In the genomic region with DNA sequence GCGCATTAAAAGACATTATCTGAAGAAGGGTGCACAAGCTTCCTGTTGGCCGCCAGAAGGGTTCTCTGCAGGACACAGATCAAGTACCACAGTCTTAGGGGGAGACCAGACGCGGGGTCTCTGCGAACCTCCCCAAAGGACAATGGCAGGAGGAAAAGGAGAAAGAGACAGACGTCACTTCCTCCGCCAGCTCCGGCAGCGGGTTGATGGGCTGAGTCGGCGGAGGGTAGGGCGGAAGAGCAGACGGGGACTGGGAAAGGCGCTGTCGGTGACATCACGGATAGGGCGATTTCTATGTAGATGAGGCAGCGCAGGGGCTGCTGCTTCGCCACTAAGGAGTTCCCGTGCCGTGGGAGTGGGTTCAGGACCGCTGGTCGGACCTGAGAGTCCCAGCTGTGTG, we compare ENCODE assay signal across 8 cellular contexts. TPM values are rescaled to one million over a fixed set of nuclear protein-coding genes. Genes with fewer than 3 reads are reported as not detected.
A peak's percentile ranks its signal among the peaks of the same experiment; 100 is the strongest.
DNase-seq lines count a peak whose midpoint lies in the region; ATAC-seq and TF ChIP-seq lines count a peak whose summit lies in the region.
"Not testable (repeated sequence)": the region's sequence is repeated elsewhere in the genome, so short reads cannot be mapped to it uniquely, and the experiment has no call there.

No MANE protein-coding gene starts in this region.

- CTCF ChIA-PET in Calu3 (lab: Charles Lee): not testable (repeated sequence)

- H3K4me3 Mint-ChIP-seq in Calu3 (ENCODE audit: low read depth, unreplicated experiment): peak overlapping the region; percentile 78
- peak overlapping the region; percentile 85 for H3K4me3 Mint-ChIP-seq in HFFc6
- peak overlapping the region; percentile 87 for H3K4me3 Mint-ChIP-seq in natural killer cell treated with Interleukin-12 subunit alpha and Interleukin-12 subunit beta and Interleukin-15 and Interleukin-18, amount 100 ng/mL, for 72 hours

- not testable (repeated sequence) for H3K27me3 Mint-ChIP-seq in Calu3 (ENCODE audit: unreplicated experiment); HFFc6 (ENCODE audit: insufficient read depth); natural killer cell treated with Interleukin-12 subunit alpha and Interleukin-12 subunit beta and Interleukin-15 and Interleukin-18, amount 100 ng/mL, for 72 hours

- H3K4me1 Mint-ChIP-seq in Calu3 (ENCODE audit: low read depth, unreplicated experiment); HFFc6 (ENCODE audit: low read depth): not testable (repeated sequence)
- H3K4me1 Mint-ChIP-seq in natural killer cell treated with Interleukin-12 subunit alpha and Interleukin-12 subunit beta and Interleukin-15 and Interleukin-18, amount 100 ng/mL, for 72 hours (ENCODE audit: low read depth in 2 of 2): peaks cover 10 to 15% of the 10 kb centered on the region in 2 donors

- peak; percentile 90 for DNase-seq in Calu3
- peak; percentile 71 for DNase-seq in HFFc6
- peak; percentile 10 for DNase-seq in NCI-H146 (lab: John Stamatoyannopoulos, UW)
- DNase-seq in SW 1271 (lab: John Stamatoyannopoulos, UW): peak; percentile 3 to 40
- peak; percentile 69 for DNase-seq in activated gamma-delta T cell treated with anti-CD3 and anti-CD28 coated beads, Interleukin-2, amount 50 U/mL, for 16 hours (ENCODE audit: low read depth)
- DNase-seq in fibroblast of peridontal ligament (ENCODE audit: extremely low read depth): peak; percentile 62
- DNase-seq in natural killer cell treated with Interleukin-12 subunit alpha and Interleukin-12 subunit beta and Interleukin-15 and Interleukin-18, amount 100 ng/mL, for 72 hours (ENCODE audit: low spot score): peak; percentile 92
- DNase-seq in stimulated activated CD8-positive, alpha-beta memory T cell treated with anti-CD3 and anti-CD28 coated beads, Interleukin-2, amount 100 ng/mL, for 48 hours (ENCODE audit: low read depth in 2 of 2): peak; percentile 58 to 75

- H3K36me3 Mint-ChIP-seq in Calu3 (ENCODE audit: insufficient read depth, unreplicated experiment): peaks cover 17% of the 10 kb centered on the region
- not testable (repeated sequence) for H3K36me3 Mint-ChIP-seq in HFFc6 (ENCODE audit: low read depth); natural killer cell treated with Interleukin-12 subunit alpha and Interleukin-12 subunit beta and Interleukin-15 and Interleukin-18, amount 100 ng/mL, for 72 hours

- not testable (repeated sequence) for TF ChIP-seq CTCF in Calu3 (IDR thresholded peaks at IDR 0.05; ENCODE audit: unreplicated experiment); HFFc6 (IDR thresholded peaks at IDR 0.05)

- not testable (repeated sequence) for BruUV-seq in Calu3 (replicated peaks; lab: Mats Ljungman, UMichigan)

- peak overlapping the region; percentile 100 for H3K27ac Mint-ChIP-seq in Calu3 (ENCODE audit: unreplicated experiment)
- peak overlapping the region; percentile 93 for H3K27ac Mint-ChIP-seq in HFFc6
- peak overlapping the region; percentile 97 to 99 for H3K27ac Mint-ChIP-seq in natural killer cell treated with Interleukin-12 subunit alpha and Interleukin-12 subunit beta and Interleukin-15 and Interleukin-18, amount 100 ng/mL, for 72 hours

- peak; percentile 29 to 41 for ATAC-seq in natural killer cell treated with Interleukin-12 subunit alpha and Interleukin-12 subunit beta and Interleukin-15 and Interleukin-18, amount 100 ng/mL, for 72 hours

- intact Hi-C loops in Calu3 (cut with micrococcal nuclease; ENCODE audit: unreplicated experiment): loop anchor here (10.0 kb wide), 1 partner anchor 147 kb away; no protein-coding TSS in a partner anchor

- H3K9me3 Mint-ChIP-seq in Calu3 (ENCODE audit: low read depth, unreplicated experiment); HFFc6; natural killer cell treated with Interleukin-12 subunit alpha and Interleukin-12 subunit beta and Interleukin-15 and Interleukin-18, amount 100 ng/mL, for 72 hours: not testable (repeated sequence)

RNA-seq across cellular contexts. Expression of gene PPIAL4G, which starts 39.0 kb away (rescaled TPM):
- not detected in 2 replicates for total RNA-seq in Calu3 (2022)
- total RNA-seq in HFFc6 (2021; fragmentation: NEBNext Ultra II Directional; extraction: Animal tissue kit (Norgen Biotek cat#: 25700)): not detected
- total RNA-seq in natural killer cell treated with Interleukin-12 subunit alpha and Interleukin-12 subunit beta and Interleukin-15 and Interleukin-18, amount 100 ng/mL, for 72 hours: under 1 TPM; 0.24 to 0.36 TPM

Comparison
In these comparisons a context has a peak if more than half of its experiments do, and no peak if none do; other contexts are left out.
1. Peak in every context shown above with its lines: DNase-seq and ATAC-seq.
2. DNase-seq: peak in every context shown above with its lines; median percentile 92 in natural killer cell treated with Interleukin-12 subunit alpha and Interleukin-12 subunit beta and Interleukin-15 and Interleukin-18, amount 100 ng/mL, for 72 hours; 90 in Calu3; 71 in HFFc6; 69 in activated gamma-delta T cell treated with anti-CD3 and anti-CD28 coated beads, Interleukin-2, amount 50 U/mL, for 16 hours; 66 in stimulated activated CD8-positive, alpha-beta memory T cell treated with anti-CD3 and anti-CD28 coated beads, Interleukin-2, amount 100 ng/mL, for 48 hours; 62 in fibroblast of peridontal ligament; 22 in SW 1271; 10 in NCI-H146.